In the genomic region with DNA sequence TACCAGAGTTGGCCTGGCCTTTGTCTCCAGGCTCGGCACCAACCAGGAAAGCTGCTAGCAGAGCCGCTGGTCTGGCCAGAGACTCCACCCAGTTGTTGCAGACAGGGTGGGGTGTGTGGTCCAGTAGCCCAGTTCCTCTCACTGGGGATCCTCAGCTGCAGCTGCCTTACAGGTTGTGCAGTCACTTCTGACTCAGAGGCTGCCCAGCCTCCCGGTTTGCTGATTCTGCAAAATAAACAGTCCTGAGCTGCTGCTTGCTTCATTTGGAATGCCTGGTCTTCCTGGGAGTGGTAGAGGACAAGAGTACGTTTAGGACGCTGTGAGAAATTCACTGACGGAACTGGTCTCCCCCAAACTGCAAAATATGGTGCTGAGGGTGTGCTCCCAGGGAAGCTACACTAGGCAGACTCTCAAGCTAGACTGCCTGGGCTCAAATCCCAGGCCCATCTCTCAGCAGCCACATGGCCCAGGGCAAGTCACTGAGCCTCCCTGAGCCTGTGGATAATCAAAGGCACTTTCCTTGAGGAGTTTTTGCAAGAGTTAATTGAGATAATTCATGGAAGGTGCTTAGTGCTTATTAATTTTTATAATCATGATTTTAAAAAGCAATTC, we compare ENCODE assay signal across 8 cellular contexts.
DNase-seq lines count a peak whose midpoint lies in the region; ATAC-seq, FAIRE-seq and TF ChIP-seq lines count a peak whose summit lies in the region.

No MANE protein-coding gene starts in this region.

- H3K79me2 ChIP-seq in HCT116 (ENCODE audit: insufficient read depth, low read length), result no peaks in the 10 kb centered on the region

- no peak overlapping the region for H3K4me2 ChIP-seq in HCT116 (ENCODE audit: low read length)

- ATAC-seq in HCT116 (peak; percentile 72), HG02870 (IDR thresholded peaks at IDR 0.05; ENCODE audit: unreplicated experiment) (no peak), HG03039 (IDR thresholded peaks at IDR 0.05; ENCODE audit: unreplicated experiment) (no peak), HG03196 (IDR thresholded peaks at IDR 0.05; ENCODE audit: unreplicated experiment) (no peak)

- no peak overlapping the region for H3K27ac ChIP-seq in HCT116 (ENCODE audit: low read depth, low read length)

- CTCF ChIA-PET in HCT116 (lab: Charles Lee), result no interaction called here

- no peaks in the 10 kb centered on the region for H3K9me3 ChIP-seq in HCT116 (ENCODE audit: control insufficient read depth in 1 of 2, insufficient read depth in 1 of 2, low read depth in 1 of 2, low read length in 2 of 2)

- H3K9me2 ChIP-seq in HCT116 (ENCODE audit: insufficient read depth), result no peaks in the 10 kb centered on the region

- RAD21 ChIA-PET in HCT116 (lab: Charles Lee; ENCODE audit: low non-redundant PET in 1 of 2, low total read pairs in 2 of 2, uncharacterized antibody in 2 of 2, unreplicated experiment in 2 of 2), result no interaction called here

- peak; percentile 77 for FAIRE-seq in RCC 7860 (lab: Jason Lieb, UNC)

- no peak overlapping the region for H2AFZ ChIP-seq in HCT116 (ENCODE audit: low read depth, low read length, poor library complexity, severe bottlenecking)

- POLR2A ChIA-PET in HCT116 (lab: Charles Lee), result no interaction called here

- TF ChIP-seq CTCF in HCT116 (IDR thresholded peaks at IDR 0.05 in 2 of 3, conservative IDR thresholded peaks at IDR 0.05 in 1 of 3; ENCODE audit: borderline replicate concordance in 1 of 3, insufficient read depth in 1 of 3, low read depth in 2 of 3, low read length in 2 of 3), result no peak

- H3K4me1 ChIP-seq in HCT116 (ENCODE audit: control insufficient read depth in 1 of 2, insufficient read depth in 2 of 2, low read length in 2 of 2), result peaks cover 0 to 6% of the 10 kb centered on the region in 2 experiments; a peak in 1 of 4 replicates

- H3K9ac ChIP-seq in HCT116 (ENCODE audit: low read length), result no peak overlapping the region

- H3K36me3 ChIP-seq in HCT116 (ENCODE audit: control insufficient read depth in 1 of 2, insufficient read depth in 2 of 2, low read length in 2 of 2), result no peaks in the 10 kb centered on the region

- H3K4me3 ChIP-seq in HCT116 (replicated peaks in 1 of 2; ENCODE audit: low read depth in 1 of 2, low read length in 2 of 2), result no peak overlapping the region

- BruUV-seq in HCT116 (replicated peaks; lab: Mats Ljungman, UMichigan), result no TSS peak

- no peak for TF ChIP-seq POLR2A in HCT116 (IDR thresholded peaks at IDR 0.05; ENCODE audit: borderline replicate concordance, extremely low read depth, insufficient read depth, insufficient read length)

- H3K27me3 ChIP-seq in HCT116 (ENCODE audit: insufficient read depth, low read length), result no peaks in the 10 kb centered on the region

- peak; percentile 10 for DNase-seq in HCT116 (ENCODE audit: low read depth, low spot score)
- DNase-seq in RCC 7860 (ENCODE audit: low spot score), result peak; percentile 89
- DNase-seq in fibroblast of gingiva (ENCODE audit: low read depth), result peak; percentile 60
- peak; percentile 79 for DNase-seq in smooth muscle cell of the brain vasculature (ENCODE audit: low read depth, low spot score)
- DNase-seq in pons (ENCODE audit: low spot score), result no peak

- TF ChIP-seq RAD21 in HCT116 (IDR thresholded peaks at IDR 0.05; ENCODE audit: low read depth), result no peak

- H4K20me1 ChIP-seq in HCT116 (ENCODE audit: insufficient read depth), result no peaks in the 10 kb centered on the region

- intact Hi-C loops in HCT116 (cut with micrococcal nuclease), result no loop called here

TF ChIP-seq in HCT116, 20 proteins besides CTCF, POLR2A, EP300 and RAD21:
- TF ChIP-seq TCF7L2 (IDR thresholded peaks at IDR 0.05; ENCODE audit: borderline replicate concordance, extremely low read depth, insufficient read depth, insufficient read length), result no peak
- no peak for TF ChIP-seq ELF1 (IDR thresholded peaks at IDR 0.05; ENCODE audit: borderline replicate concordance, low read depth)
- TF ChIP-seq SP1 (IDR thresholded peaks at IDR 0.05; ENCODE audit: low read depth), result no peak
- TF ChIP-seq ZFX (IDR thresholded peaks at IDR 0.05), result no peak
- no peak for TF ChIP-seq YY1 (IDR thresholded peaks at IDR 0.05; ENCODE audit: extremely low read depth, insufficient replicate concordance, low read depth, low read length)
- TF ChIP-seq, protein P1, sequence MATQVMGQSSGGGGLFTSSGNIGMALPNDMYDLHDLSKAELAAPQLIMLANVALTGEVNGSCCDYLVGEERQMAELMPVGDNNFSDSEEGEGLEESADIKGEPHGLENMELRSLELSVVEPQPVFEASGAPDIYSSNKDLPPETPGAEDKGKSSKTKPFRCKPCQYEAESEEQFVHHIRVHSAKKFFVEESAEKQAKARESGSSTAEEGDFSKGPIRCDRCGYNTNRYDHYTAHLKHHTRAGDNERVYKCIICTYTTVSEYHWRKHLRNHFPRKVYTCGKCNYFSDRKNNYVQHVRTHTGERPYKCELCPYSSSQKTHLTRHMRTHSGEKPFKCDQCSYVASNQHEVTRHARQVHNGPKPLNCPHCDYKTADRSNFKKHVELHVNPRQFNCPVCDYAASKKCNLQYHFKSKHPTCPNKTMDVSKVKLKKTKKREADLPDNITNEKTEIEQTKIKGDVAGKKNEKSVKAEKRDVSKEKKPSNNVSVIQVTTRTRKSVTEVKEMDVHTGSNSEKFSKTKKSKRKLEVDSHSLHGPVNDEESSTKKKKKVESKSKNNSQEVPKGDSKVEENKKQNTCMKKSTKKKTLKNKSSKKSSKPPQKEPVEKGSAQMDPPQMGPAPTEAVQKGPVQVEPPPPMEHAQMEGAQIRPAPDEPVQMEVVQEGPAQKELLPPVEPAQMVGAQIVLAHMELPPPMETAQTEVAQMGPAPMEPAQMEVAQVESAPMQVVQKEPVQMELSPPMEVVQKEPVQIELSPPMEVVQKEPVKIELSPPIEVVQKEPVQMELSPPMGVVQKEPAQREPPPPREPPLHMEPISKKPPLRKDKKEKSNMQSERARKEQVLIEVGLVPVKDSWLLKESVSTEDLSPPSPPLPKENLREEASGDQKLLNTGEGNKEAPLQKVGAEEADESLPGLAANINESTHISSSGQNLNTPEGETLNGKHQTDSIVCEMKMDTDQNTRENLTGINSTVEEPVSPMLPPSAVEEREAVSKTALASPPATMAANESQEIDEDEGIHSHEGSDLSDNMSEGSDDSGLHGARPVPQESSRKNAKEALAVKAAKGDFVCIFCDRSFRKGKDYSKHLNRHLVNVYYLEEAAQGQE (IDR thresholded peaks at IDR 0.05; ENCODE audit: low read depth), result no peak
- TF ChIP-seq, protein P2, sequence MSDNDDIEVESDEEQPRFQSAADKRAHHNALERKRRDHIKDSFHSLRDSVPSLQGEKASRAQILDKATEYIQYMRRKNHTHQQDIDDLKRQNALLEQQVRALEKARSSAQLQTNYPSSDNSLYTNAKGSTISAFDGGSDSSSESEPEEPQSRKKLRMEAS (IDR thresholded peaks at IDR 0.05), result no peak
- TF ChIP-seq, protein P3, sequence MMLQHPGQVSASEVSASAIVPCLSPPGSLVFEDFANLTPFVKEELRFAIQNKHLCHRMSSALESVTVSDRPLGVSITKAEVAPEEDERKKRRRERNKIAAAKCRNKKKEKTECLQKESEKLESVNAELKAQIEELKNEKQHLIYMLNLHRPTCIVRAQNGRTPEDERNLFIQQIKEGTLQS (IDR thresholded peaks at IDR 0.05), result no peak
- no peak for TF ChIP-seq EGR1 (IDR thresholded peaks at IDR 0.05; ENCODE audit: low read depth)
- no peak for TF ChIP-seq EZH2 (IDR thresholded peaks at IDR 0.05)
- no peak for TF ChIP-seq CBX3 (IDR thresholded peaks at IDR 0.05; ENCODE audit: low read depth)
- TF ChIP-seq SIN3A (IDR thresholded peaks at IDR 0.05; ENCODE audit: low read depth), result no peak
- TF ChIP-seq FOSL1 (IDR thresholded peaks at IDR 0.05; ENCODE audit: low read depth), result no peak
- TF ChIP-seq SRF (IDR thresholded peaks at IDR 0.05; ENCODE audit: low read depth), result no peak
- TF ChIP-seq POLR2AphosphoS5 (IDR thresholded peaks at IDR 0.05; ENCODE audit: low read depth, low read length), result no peak
- no peak for TF ChIP-seq EZH2phosphoT487 (IDR thresholded peaks at IDR 0.05; ENCODE audit: borderline replicate concordance)
- TF ChIP-seq, protein P4, sequence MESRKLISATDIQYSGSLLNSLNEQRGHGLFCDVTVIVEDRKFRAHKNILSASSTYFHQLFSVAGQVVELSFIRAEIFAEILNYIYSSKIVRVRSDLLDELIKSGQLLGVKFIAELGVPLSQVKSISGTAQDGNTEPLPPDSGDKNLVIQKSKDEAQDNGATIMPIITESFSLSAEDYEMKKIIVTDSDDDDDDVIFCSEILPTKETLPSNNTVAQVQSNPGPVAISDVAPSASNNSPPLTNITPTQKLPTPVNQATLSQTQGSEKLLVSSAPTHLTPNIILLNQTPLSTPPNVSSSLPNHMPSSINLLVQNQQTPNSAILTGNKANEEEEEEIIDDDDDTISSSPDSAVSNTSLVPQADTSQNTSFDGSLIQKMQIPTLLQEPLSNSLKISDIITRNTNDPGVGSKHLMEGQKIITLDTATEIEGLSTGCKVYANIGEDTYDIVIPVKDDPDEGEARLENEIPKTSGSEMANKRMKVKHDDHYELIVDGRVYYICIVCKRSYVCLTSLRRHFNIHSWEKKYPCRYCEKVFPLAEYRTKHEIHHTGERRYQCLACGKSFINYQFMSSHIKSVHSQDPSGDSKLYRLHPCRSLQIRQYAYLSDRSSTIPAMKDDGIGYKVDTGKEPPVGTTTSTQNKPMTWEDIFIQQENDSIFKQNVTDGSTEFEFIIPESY (IDR thresholded peaks at IDR 0.05; ENCODE audit: extremely low read depth, insufficient replicate concordance, low read length), result no peak
- no peak for TF ChIP-seq JUND (IDR thresholded peaks at IDR 0.05)
- TF ChIP-seq ZNF274 (IDR thresholded peaks at IDR 0.05; ENCODE audit: low read depth, low read length), result no peak
